In genomic region chr2:164778723-164779122, GRCh38 we compare ENCODE assay signal across 29 cellular contexts.
DNase-seq lines count a peak whose midpoint lies in the region; ATAC-seq, FAIRE-seq and TF ChIP-seq lines count a peak whose summit lies in the region.
"Had no signal": no experiment of that assay in that cellular context is flagged by ENCODE, and none has a peak within 500 bp of the region (broad histone marks: within the 10 kb centered on the region; RNA-seq: fewer than 3 reads in every experiment).

No MANE protein-coding gene starts in this region.

- H3K4me1 Mint-ChIP-seq in chondrocyte (ENCODE audit: low read depth) = peaks cover 43% of the 10 kb centered on the region
- H3K4me1 Mint-ChIP-seq: activated naive CD4-positive, alpha-beta T cell treated with anti-CD3 and anti-CD28 coated beads, Interleukin-2, amount 10 ng/mL, durations not matched to agents 7 days and 5 days; CD4-positive, CD25-positive, alpha-beta regulatory T cell; GM23338 had no signal

- H3K4me1 ChIP-seq in A549 (no peaks in the 10 kb centered on the region), gastroesophageal sphincter (peaks cover 12 to 59% (median 14%) of the 10 kb centered on the region in 3 donors)

- CTCF ChIA-PET in A549 (lab: Yijun Ruan, JAX) = no interaction called here

- TF ChIP-seq POLR2A in A549 (IDR thresholded peaks at IDR 0.05; ENCODE audit: low read length) (no peak), gastroesophageal sphincter (IDR thresholded peaks at IDR 0.05) (no peak)

- no peak for TF ChIP-seq CTCF in A549 (IDR thresholded peaks at IDR 0.05)
- no peak for TF ChIP-seq CTCF in gastroesophageal sphincter (IDR thresholded peaks at IDR 0.05)
- TF ChIP-seq CTCF in chondrocyte (IDR thresholded peaks at IDR 0.05) = no peak

- no peak for FAIRE-seq in A549 (lab: Jason Lieb, UNC)

- H3K9me3 Mint-ChIP-seq in chondrocyte (ENCODE audit: low read depth) = no peaks in the 10 kb centered on the region
- H3K9me3 Mint-ChIP-seq: activated naive CD4-positive, alpha-beta T cell treated with anti-CD3 and anti-CD28 coated beads, Interleukin-2, amount 10 ng/mL, durations not matched to agents 7 days and 5 days; GM23338; T-helper 1 cell treated with Interleukin-12 subunit alpha and Interleukin-12 subunit beta and Interleukin-4 antibody, amounts not matched to agents 30 μg/mL and 1 μg/mL, for 36 hours had no signal

- ATAC-seq in A549 (no peak), gastroesophageal sphincter (no peak)
- ATAC-seq: activated CD8-positive, alpha-beta memory T cell treated with anti-CD3 and anti-CD28 coated beads, Interleukin-2, amount 10 ng/mL, durations not matched to agents 7 days and 5 days; GM23338; Panc1 had no signal

- DNase-seq in A549 (ENCODE audit: low read depth in 1 of 2, low spot score in 1 of 2) (no peak), ELR (ENCODE audit: low read depth) (peak; percentile 56), amniotic epithelial cell (ENCODE audit: low read depth) (peak; percentile 62), glomerular visceral epithelial cell (ENCODE audit: extremely low spot score) (peak; percentile 52), nucleus accumbens (lab: John Stamatoyannopoulos, UW) (no peak), chondrocyte (ENCODE audit: low spot score) (no peak), kidney glomerular epithelial cell (lab: John Stamatoyannopoulos, UW) (no peak)
- DNase-seq: activated CD4-positive, alpha-beta T cell treated with anti-CD3 and anti-CD28 coated beads for 48 hours; activated CD8-positive, alpha-beta memory T cell treated with anti-CD3 and anti-CD28 coated beads, Interleukin-2, amount 10 ng/mL, durations not matched to agents 7 days and 5 days; activated naive CD4-positive, alpha-beta T cell treated with anti-CD3 and anti-CD28 coated beads, Interleukin-2, amount 10 ng/mL, durations not matched to agents 7 days and 5 days; activated T-cell treated with anti-CD3 and anti-CD28 coated beads, Interleukin-2, amount 50 U/mL, for 72 hours; amygdala; CD4-positive, CD25-positive, alpha-beta regulatory T cell; dorsolateral prefrontal cortex; GF-D8; Kasumi-1; NCI-H1694; NCI-H2171 treated with DMSO at 0.1 percent for 48 hours; NCI-H524; NK-92 treated with Interleukin-12 subunit alpha and Interleukin-12 subunit beta, amount 100 ng/mL, for 24 hours; sigmoid colon; stomach had no signal

- H3K27me3 ChIP-seq in gastroesophageal sphincter = no peaks in the 10 kb centered on the region
- H3K27me3 ChIP-seq: dorsolateral prefrontal cortex, hepatocyte, sigmoid colon, SJSA1, stomach, transverse colon had no signal

- no peak for TF ChIP-seq EP300 in A549 (IDR thresholded peaks at IDR 0.05)
- TF ChIP-seq EP300 in gastroesophageal sphincter (IDR thresholded peaks at IDR 0.05) = no peak

- H3K36me3 Mint-ChIP-seq in chondrocyte (ENCODE audit: low read depth) = no peaks in the 10 kb centered on the region
- H3K36me3 Mint-ChIP-seq: activated CD8-positive, alpha-beta memory T cell treated with anti-CD3 and anti-CD28 coated beads, Interleukin-2, amount 10 ng/mL, durations not matched to agents 7 days and 5 days; activated naive CD4-positive, alpha-beta T cell treated with anti-CD3 and anti-CD28 coated beads, Interleukin-2, amount 10 ng/mL, durations not matched to agents 7 days and 5 days; CD4-positive, CD25-positive, alpha-beta regulatory T cell had no signal

- no peaks in the 10 kb centered on the region for H3K36me3 ChIP-seq in gastroesophageal sphincter
- H3K36me3 ChIP-seq: sigmoid colon, SJSA1, stomach, transverse colon had no signal

- H3K27ac ChIP-seq in A549 = no peak overlapping the region
- H3K27ac ChIP-seq in gastroesophageal sphincter = no peak overlapping the region
- H3K27ac ChIP-seq: hepatocyte, SJSA1, transverse colon had no signal

- H3K27ac Mint-ChIP-seq in chondrocyte (ENCODE audit: unreplicated experiment) = no peak overlapping the region
- H3K27ac Mint-ChIP-seq: activated CD8-positive, alpha-beta memory T cell treated with anti-CD3 and anti-CD28 coated beads, Interleukin-2, amount 10 ng/mL, durations not matched to agents 7 days and 5 days; activated naive CD4-positive, alpha-beta T cell treated with anti-CD3 and anti-CD28 coated beads, Interleukin-2, amount 10 ng/mL, durations not matched to agents 7 days and 5 days; activated T-cell treated with anti-CD3 and anti-CD28 coated beads, Interleukin-2, amount 50 U/mL, for 72 hours; CD4-positive, CD25-positive, alpha-beta regulatory T cell; T-helper 1 cell treated with Interleukin-12 subunit alpha and Interleukin-12 subunit beta and Interleukin-4 antibody, amounts not matched to agents 30 μg/mL and 1 μg/mL, for 36 hours had no signal

- H3K4me3 ChIP-seq in A549 = no peak overlapping the region
- no peak overlapping the region for H3K4me3 ChIP-seq in gastroesophageal sphincter
- H3K4me3 ChIP-seq: dorsolateral prefrontal cortex, GM23338, hepatocyte, sigmoid colon, SJSA1, stomach, transverse colon had no signal

- H3K9me3 ChIP-seq in A549 = no peaks in the 10 kb centered on the region
- H3K9me3 ChIP-seq in gastroesophageal sphincter = no peaks in the 10 kb centered on the region
- H3K9me3 ChIP-seq: sigmoid colon, SJSA1, stomach, transverse colon had no signal

- no peak overlapping the region for H3K4me3 Mint-ChIP-seq in chondrocyte (ENCODE audit: unreplicated experiment)
- H3K4me3 Mint-ChIP-seq: activated CD8-positive, alpha-beta memory T cell treated with anti-CD3 and anti-CD28 coated beads, Interleukin-2, amount 10 ng/mL, durations not matched to agents 7 days and 5 days; activated naive CD4-positive, alpha-beta T cell treated with anti-CD3 and anti-CD28 coated beads, Interleukin-2, amount 10 ng/mL, durations not matched to agents 7 days and 5 days; activated T-cell treated with anti-CD3 and anti-CD28 coated beads, Interleukin-2, amount 50 U/mL, for 72 hours; CD4-positive, CD25-positive, alpha-beta regulatory T cell; GM23338; T-helper 1 cell treated with Interleukin-12 subunit alpha and Interleukin-12 subunit beta and Interleukin-4 antibody, amounts not matched to agents 30 μg/mL and 1 μg/mL, for 36 hours had no signal

- TF ChIP-seq RAD21 in A549 (conservative IDR thresholded peaks at IDR 0.05 in 1 of 2, IDR thresholded peaks at IDR 0.05 in 1 of 2) = no peak

- H3K4me2 ChIP-seq in A549 = no peak overlapping the region
- H3K4me2 ChIP-seq: GM23338, hepatocyte had no signal

- H3K27me3 Mint-ChIP-seq in chondrocyte (ENCODE audit: low read depth) = no peaks in the 10 kb centered on the region
- H3K27me3 Mint-ChIP-seq: activated CD8-positive, alpha-beta memory T cell treated with anti-CD3 and anti-CD28 coated beads, Interleukin-2, amount 10 ng/mL, durations not matched to agents 7 days and 5 days; activated naive CD4-positive, alpha-beta T cell treated with anti-CD3 and anti-CD28 coated beads, Interleukin-2, amount 10 ng/mL, durations not matched to agents 7 days and 5 days had no signal

- WGBS in A549 (ENCODE audit: missing lambda C conversion rate) = 85% methylated on average over 3 of the region's 3 CpGs
- WGBS in gastroesophageal sphincter (ENCODE audit: low coverage in 1 of 2), 2 donors = 80 to 94% methylated on average over 2 to 3 of the region's 3 CpGs

- POLR2A ChIA-PET in A549 (lab: Yijun Ruan, JAX) = no interaction called here

TF ChIP-seq in A549, 52 proteins besides CTCF, POLR2A, EP300 and RAD21:
- TF ChIP-seq REST (IDR thresholded peaks at IDR 0.05) (no peak), MAFK (IDR thresholded peaks at IDR 0.05; ENCODE audit: partially characterized antibody) (peak; percentile 74)

Comparison
In these comparisons a context has a peak if more than half of its experiments do, and no peak if none do; other contexts are left out.
1. DNase-seq: peak in ELR (single experiment), amniotic epithelial cell (single experiment) and glomerular visceral epithelial cell (single experiment); none in A549 (0 of 2), nucleus accumbens (0 of 56), chondrocyte (single experiment) and kidney glomerular epithelial cell (single experiment).